15 cellular contexts compared by ENCODE assay signal in genomic region chr4:12723849-12724447, GRCh38.
A peak's percentile ranks its signal among the peaks of the same experiment; 100 is the strongest.
DNase-seq lines count a peak whose midpoint lies in the region; ATAC-seq and TF ChIP-seq lines count a peak whose summit lies in the region.
"Had no signal": no experiment of that assay in that cellular context is flagged by ENCODE, and none has a peak within 500 bp of the region (broad histone marks: within the 10 kb centered on the region; RNA-seq: fewer than 3 reads in every experiment).

No MANE protein-coding gene starts in this region.

- H3K4me1 Mint-ChIP-seq in mesothelial cell of epicardium = peaks cover 7% of the 10 kb centered on the region

- no peaks in the 10 kb centered on the region for H3K9me3 Mint-ChIP-seq in mesothelial cell of epicardium
- H3K9me3 Mint-ChIP-seq: nephron had no signal

- H3K36me3 Mint-ChIP-seq in mesothelial cell of epicardium = no peaks in the 10 kb centered on the region

- H3K4me3 ChIP-seq in LNCaP clone FGC (ENCODE audit: low read depth, low read length) (no peak overlapping the region), choroid plexus epithelial cell (ENCODE audit: low read depth, low read length) (no peak overlapping the region)
- H3K4me3 ChIP-seq: body of pancreas, gastroesophageal sphincter, stomach had no signal

- peaks cover 13% of the 10 kb centered on the region for H3K27me3 Mint-ChIP-seq in mesothelial cell of epicardium (ENCODE audit: low read depth)

- ATAC-seq in GM19467 (IDR thresholded peaks at IDR 0.05; ENCODE audit: unreplicated experiment) (no peak), HG02852 (IDR thresholded peaks at IDR 0.05; ENCODE audit: unreplicated experiment) (no peak)
- ATAC-seq: body of pancreas; effector memory CD8-positive, alpha-beta T cell; gastroesophageal sphincter had no signal

- DNase-seq in GM10266 (ENCODE audit: extremely low spot score) (no peak), LNCaP clone FGC (ENCODE audit: low read depth) (no peak), choroid plexus epithelial cell (ENCODE audit: low read depth) (peak; percentile 12), mesothelial cell of epicardium (ENCODE audit: low spot score in 2 of 2, unreplicated experiment in 2 of 2) (no peak), occipital lobe (lab: John Stamatoyannopoulos, UW) (no peak), NCI-H82 (lab: John Stamatoyannopoulos, UW) (no peak)
- DNase-seq: activated gamma-delta T cell treated with Interleukin-2 at 50 U/mL for 16 hours; body of pancreas; effector memory CD8-positive, alpha-beta T cell; NCI-H1105 treated with DMSO at 0.1 percent for 48 hours; stomach had no signal

- H3K27ac Mint-ChIP-seq in mesothelial cell of epicardium = no peak overlapping the region
- H3K27ac Mint-ChIP-seq: effector memory CD8-positive, alpha-beta T cell had no signal

- TF ChIP-seq CTCF in GM10266 (IDR thresholded peaks at IDR 0.05; ENCODE audit: control insufficient read depth, insufficient read depth, low read depth, missing control alignments) = peak; percentile 15
- TF ChIP-seq CTCF in LNCaP clone FGC (IDR thresholded peaks at IDR 0.05; ENCODE audit: control insufficient read depth, extremely low read depth, insufficient read depth) = peak; percentile 17; the same call in 1 of the 2 replicates
- no peak for TF ChIP-seq CTCF in choroid plexus epithelial cell (conservative IDR thresholded peaks at IDR 0.05; ENCODE audit: low read depth, low read length)
- TF ChIP-seq CTCF in mesothelial cell of epicardium (IDR thresholded peaks at IDR 0.05; ENCODE audit: unreplicated experiment) = no peak

- H3K4me3 Mint-ChIP-seq in mesothelial cell of epicardium = peak overlapping the region; percentile 26
- H3K4me3 Mint-ChIP-seq: effector memory CD8-positive, alpha-beta T cell had no signal

Comparison
In these comparisons a context has a peak if more than half of its experiments do, and no peak if none do; other contexts are left out.
1. CTCF ChIP-seq: peak in GM10266 (single experiment) and LNCaP clone FGC (single experiment); none in choroid plexus epithelial cell (single experiment) and mesothelial cell of epicardium (single experiment).